11 cellular contexts compared by ENCODE assay signal in the genomic region with DNA sequence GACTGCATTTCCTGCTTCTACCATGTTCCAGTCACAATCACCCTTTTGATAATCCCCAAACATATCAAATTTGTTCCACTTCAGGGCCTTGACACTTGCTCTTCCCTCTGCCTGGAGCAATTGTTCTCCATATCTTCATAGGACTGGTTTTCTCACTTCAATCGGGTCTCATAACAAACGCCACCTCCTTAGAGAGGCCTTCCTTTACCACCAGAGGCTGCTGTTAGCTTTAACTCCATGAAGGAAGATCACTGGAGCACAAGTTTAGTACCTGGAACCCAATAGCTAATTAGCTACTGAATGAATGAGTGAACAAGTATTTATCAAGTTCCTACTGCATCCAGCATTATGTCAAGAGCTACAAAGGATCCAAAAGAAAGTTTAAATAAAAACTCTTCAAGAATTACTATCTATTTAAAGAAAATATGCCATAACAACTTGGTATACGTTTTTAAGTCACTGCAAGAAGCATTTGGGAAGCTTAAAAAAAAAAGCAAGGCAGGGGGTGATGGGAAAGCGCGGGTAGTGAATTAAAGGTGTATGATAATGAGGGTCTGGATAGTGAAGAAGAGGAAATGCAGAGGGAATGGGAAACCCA. TPM values are rescaled to one million over a fixed set of nuclear protein-coding genes. Genes with fewer than 3 reads are reported as not detected.
DNase-seq lines count a peak whose midpoint lies in the region; ATAC-seq and TF ChIP-seq lines count a peak whose summit lies in the region.
"Had no signal": no experiment of that assay in that cellular context is flagged by ENCODE, and none has a peak within 500 bp of the region (broad histone marks: within the 10 kb centered on the region; RNA-seq: fewer than 3 reads in every experiment).

No MANE protein-coding gene starts in this region.

- DNase-seq in SK-N-SH = no peak
- peak; percentile 66 for DNase-seq in SK-MEL-5 (ENCODE audit: low read depth, low spot score)
- peak; percentile 28 to 41 for DNase-seq in cardiac muscle cell (ENCODE audit: low read depth in 1 of 2, low spot score in 1 of 2)
- DNase-seq in stomach = no peak
- DNase-seq in activated naive CD8-positive, alpha-beta T cell treated with anti-CD3 and anti-CD28 coated beads for 36 hours = no peak
- DNase-seq in CD8-positive, alpha-beta T cell = no peak
- DNase-seq: NCI-H146, uterus had no signal

- no peak overlapping the region for H3K27ac Mint-ChIP-seq in activated naive CD8-positive, alpha-beta T cell treated with anti-CD3 and anti-CD28 coated beads for 36 hours
- H3K27ac Mint-ChIP-seq in CD8-positive, alpha-beta T cell = no peak overlapping the region

- TF ChIP-seq EP300 in SK-N-SH (IDR thresholded peaks at IDR 0.05; ENCODE audit: borderline replicate concordance in 1 of 2, low read depth in 1 of 2, low read length in 1 of 2) (no peak), stomach (IDR thresholded peaks at IDR 0.05) (no peak)

- POLR2A ChIA-PET in SK-N-SH (lab: Yijun Ruan, JAX) = no interaction called here
- POLR2A ChIA-PET in CD8-positive, alpha-beta T cell (lab: Charles Lee) = no interaction called here

- intact Hi-C loops in stomach (cut with DNase I; ENCODE audit: low total_unique reads) = no loop called here
- intact Hi-C loops in CD8-positive, alpha-beta T cell (cut with DNase I, micrococcal nuclease) = no loop called here

- H3K9me3 Mint-ChIP-seq in activated naive CD8-positive, alpha-beta T cell treated with anti-CD3 and anti-CD28 coated beads for 36 hours = no peaks in the 10 kb centered on the region
- no peaks in the 10 kb centered on the region for H3K9me3 Mint-ChIP-seq in CD8-positive, alpha-beta T cell

- H3K9ac ChIP-seq in SK-N-SH = no peak overlapping the region
- H3K9ac ChIP-seq: BLaER1 treated with 17β-estradiol and CSF1 and Interleukin-3, amounts not matched to agents 10 nM and 100 nM had no signal

- ATAC-seq in SK-N-SH treated with all-trans-retinoic acid at 6 μM for 48 hours = no peak; the same call in 2 of the 3 replicates
- ATAC-seq in CD8-positive, alpha-beta T cell = no peak
- ATAC-seq in GM21619 (IDR thresholded peaks at IDR 0.05; ENCODE audit: unreplicated experiment) = no peak

- no peaks in the 10 kb centered on the region for H3K36me3 Mint-ChIP-seq in activated naive CD8-positive, alpha-beta T cell treated with anti-CD3 and anti-CD28 coated beads for 36 hours
- no peaks in the 10 kb centered on the region for H3K36me3 Mint-ChIP-seq in CD8-positive, alpha-beta T cell

- no peak overlapping the region for H3K27ac ChIP-seq in SK-N-SH (ENCODE audit: low read depth in 2 of 2, low read length in 1 of 2)
- peak overlapping the region; percentile 48 for H3K27ac ChIP-seq in cardiac muscle cell
- H3K27ac ChIP-seq in stomach = no peak overlapping the region
- no peak overlapping the region for H3K27ac ChIP-seq in CD8-positive, alpha-beta T cell (ENCODE audit: low read depth, low read length)
- H3K27ac ChIP-seq: BLaER1 treated with 17β-estradiol and CSF1 and Interleukin-3, amounts not matched to agents 10 nM and 100 nM; uterus had no signal

- WGBS in SK-N-SH (ENCODE audit: low lambda C conversion rate) = 92% methylated on average over 5 of the region's 5 CpGs
- WGBS in stomach, 5 donors = 58 to 69% (median 65%) methylated on average over 5 of the region's 5 CpGs

- no peak overlapping the region for H2AFZ ChIP-seq in SK-N-SH (ENCODE audit: low read depth)

- H3K4me3 ChIP-seq in SK-N-SH (ENCODE audit: low read depth in 2 of 2, low read length in 1 of 2) (no peak overlapping the region), cardiac muscle cell (no peak overlapping the region), stomach (no peak overlapping the region)
- H3K4me3 ChIP-seq in CD8-positive, alpha-beta T cell (ENCODE audit: low read depth, low read length) = no peak overlapping the region
- H3K4me3 ChIP-seq: BLaER1 treated with 17β-estradiol and CSF1 and Interleukin-3, amounts not matched to agents 10 nM and 100 nM; uterus had no signal

- H4K20me1 ChIP-seq in SK-N-SH (ENCODE audit: insufficient read depth) = no peaks in the 10 kb centered on the region

- H3K4me3 Mint-ChIP-seq in activated naive CD8-positive, alpha-beta T cell treated with anti-CD3 and anti-CD28 coated beads for 36 hours = no peak overlapping the region
- H3K4me3 Mint-ChIP-seq in CD8-positive, alpha-beta T cell = no peak overlapping the region

- no peaks in the 10 kb centered on the region for H3K4me1 Mint-ChIP-seq in activated naive CD8-positive, alpha-beta T cell treated with anti-CD3 and anti-CD28 coated beads for 36 hours
- no peaks in the 10 kb centered on the region for H3K4me1 Mint-ChIP-seq in CD8-positive, alpha-beta T cell (ENCODE audit: low read depth)

- H3K36me3 ChIP-seq in SK-N-SH (replicated peaks in 1 of 2; ENCODE audit: control insufficient read depth in 1 of 2, insufficient read depth in 2 of 2, low read length in 1 of 2) (peaks cover 0 to 27% of the 10 kb centered on the region in 2 experiments), cardiac muscle cell (no peaks in the 10 kb centered on the region), stomach (peaks cover 0 to 7% (median 3%) of the 10 kb centered on the region in 4 donors)
- H3K36me3 ChIP-seq in CD8-positive, alpha-beta T cell (ENCODE audit: insufficient read depth, low read length) = no peaks in the 10 kb centered on the region
- H3K36me3 ChIP-seq: uterus had no signal

- no peak overlapping the region for H3K4me2 ChIP-seq in SK-N-SH
- H3K4me2 ChIP-seq: BLaER1 treated with 17β-estradiol and CSF1 and Interleukin-3, amounts not matched to agents 10 nM and 100 nM had no signal

- H3K27me3 ChIP-seq in SK-N-SH (ENCODE audit: insufficient read depth) = no peaks in the 10 kb centered on the region
- H3K27me3 ChIP-seq in cardiac muscle cell = no peaks in the 10 kb centered on the region
- H3K27me3 ChIP-seq in stomach = no peaks in the 10 kb centered on the region
- H3K27me3 ChIP-seq in CD8-positive, alpha-beta T cell (ENCODE audit: insufficient read depth, low read length) = no peaks in the 10 kb centered on the region
- H3K27me3 ChIP-seq: BLaER1 treated with 17β-estradiol and CSF1 and Interleukin-3, amounts not matched to agents 10 nM and 100 nM; uterus had no signal

- TF ChIP-seq RAD21 in SK-N-SH (IDR thresholded peaks at IDR 0.05; ENCODE audit: low read length) = peak; percentile 16; the same call in 1 of the 2 replicates

- CTCF ChIA-PET in SK-N-SH (lab: Yijun Ruan, JAX) = no interaction called here
- CTCF ChIA-PET in CD8-positive, alpha-beta T cell (lab: Charles Lee) = no interaction called here

- peaks cover 12% of the 10 kb centered on the region for H3K79me2 ChIP-seq in SK-N-SH (ENCODE audit: insufficient read depth)

- H3K9me3 ChIP-seq in SK-N-SH = 0 out of 2 replicates have a peak, but pooled peaks cover 5% of the 10 kb centered on the region
- no peaks in the 10 kb centered on the region for H3K9me3 ChIP-seq in cardiac muscle cell (ENCODE audit: low read depth)
- H3K9me3 ChIP-seq in stomach = no peaks in the 10 kb centered on the region
- no peaks in the 10 kb centered on the region for H3K9me3 ChIP-seq in CD8-positive, alpha-beta T cell (ENCODE audit: low read length)
- H3K9me3 ChIP-seq: uterus had no signal

- H3K27me3 Mint-ChIP-seq in activated naive CD8-positive, alpha-beta T cell treated with anti-CD3 and anti-CD28 coated beads for 36 hours = no peaks in the 10 kb centered on the region
- H3K27me3 Mint-ChIP-seq in CD8-positive, alpha-beta T cell (ENCODE audit: low read depth) = no peaks in the 10 kb centered on the region

- H3K9me2 ChIP-seq in SK-N-SH = no peaks in the 10 kb centered on the region

- H3F3A ChIP-seq in SK-N-SH (replicated peaks; ENCODE audit: insufficient read depth) = peaks cover 7% of the 10 kb centered on the region

- no peak for TF ChIP-seq CTCF in SK-N-SH (IDR thresholded peaks at IDR 0.05)
- peak; percentile 45 for TF ChIP-seq CTCF in cardiac muscle cell (IDR thresholded peaks at IDR 0.05; ENCODE audit: low read depth, low read length)
- TF ChIP-seq CTCF in stomach (IDR thresholded peaks at IDR 0.05) = peak in 4 of 7 experiments; percentile 18 to 62 (median 33)
- no peak for TF ChIP-seq CTCF in CD8-positive, alpha-beta T cell (IDR thresholded peaks at IDR 0.05)

- no peaks in the 10 kb centered on the region for H3K4me1 ChIP-seq in SK-N-SH (ENCODE audit: control insufficient read depth in 1 of 2, insufficient read depth in 2 of 2, low read depth in 1 of 2, low read length in 1 of 2)
- no peaks in the 10 kb centered on the region for H3K4me1 ChIP-seq in cardiac muscle cell (ENCODE audit: low read depth)
- peaks cover 0 to 13% (median 2%) of the 10 kb centered on the region in 4 donors for H3K4me1 ChIP-seq in stomach
- no peaks in the 10 kb centered on the region for H3K4me1 ChIP-seq in CD8-positive, alpha-beta T cell (ENCODE audit: insufficient read depth, low read length)
- H3K4me1 ChIP-seq: BLaER1 treated with 17β-estradiol and CSF1 and Interleukin-3, amounts not matched to agents 10 nM and 100 nM; uterus had no signal

- no peak for TF ChIP-seq POLR2A in stomach (IDR thresholded peaks at IDR 0.05)

- in situ Hi-C loops in SK-MEL-5 (cut with HindIII; ENCODE audit: low pct_unique_long_range_greater_than_20kb, low sequenced_read_pairs) = no loop called here

TF ChIP-seq in SK-N-SH, 30 proteins besides CTCF, POLR2A, EP300 and RAD21 (continues in another document):
- TF ChIP-seq SIN3A (IDR thresholded peaks at IDR 0.05; ENCODE audit: borderline replicate concordance, low read depth, low read length) (no peak), RXRA (IDR thresholded peaks at IDR 0.05; ENCODE audit: borderline replicate concordance, low read depth) (no peak), NFIC (IDR thresholded peaks at IDR 0.05; ENCODE audit: borderline replicate concordance) (no peak)

RNA-seq across cellular contexts. Expression of gene BAZ2B, which starts 58.8 kb away (rescaled TPM):
- 10.2 and 16.0 TPM in 2 replicates for polyA plus RNA-seq in SK-N-SH (2012; rRNA removed)
- 12.4 and 15.5 TPM in 2 replicates for polyA plus RNA-seq in SK-N-SH (2012; cell fraction: cytosol; rRNA removed)
- 13.2 and 28.2 TPM in 2 replicates for polyA plus RNA-seq in SK-N-SH (2012; cell fraction: nucleus; rRNA removed)
- 37.6 and 38.4 TPM in 2 replicates for total RNA-seq in SK-MEL-5 (2014; rRNA removed; shearing (Covaris generic))
- 20.7 and 31.2 TPM in 2 replicates for polyA plus RNA-seq in SK-MEL-5 (2015; cell fraction: cytosol; rRNA removed)
- polyA plus RNA-seq in SK-MEL-5 (2015; cell fraction: nucleus; rRNA removed) = 47.1 and 69.8 TPM in 2 replicates
- total RNA-seq in cardiac muscle cell = 60.1 and 103 TPM in 2 replicates
- 62.1 and 91.3 TPM in 2 replicates for polyA plus RNA-seq in cardiac muscle cell
- total RNA-seq in stomach = 100 to 1,000 TPM in 2 of 5 donors, 10 to 100 TPM in 3; 58.5 to 245 (median 99.2) TPM
- polyA plus RNA-seq in stomach = 10 to 100 TPM in 2 of 3 donors, 1 to 10 TPM in 1; 7.2 to 16.8 (median 12.5) TPM
- 1 to 10 TPM; 8.3 TPM for total RNA-seq in activated naive CD8-positive, alpha-beta T cell treated with anti-CD3 and anti-CD28 coated beads for 36 hours
- 10 to 100 TPM; 21.8 to 26.0 TPM for total RNA-seq in CD8-positive, alpha-beta T cell

Comparison
In these comparisons a context has a peak if more than half of its experiments do, and no peak if none do; other contexts are left out.
1. DNase-seq: peak in SK-MEL-5 (single experiment) and cardiac muscle cell (2 of 2); none in SK-N-SH (single experiment), stomach (single experiment), activated naive CD8-positive, alpha-beta T cell treated with anti-CD3 and anti-CD28 coated beads for 36 hours (single experiment) and CD8-positive, alpha-beta T cell (0 of 7).
2. CTCF ChIP-seq: peak in cardiac muscle cell (single experiment) and stomach (4 of 7); none in SK-N-SH (single experiment) and CD8-positive, alpha-beta T cell (single experiment).